8 cellular contexts compared by ENCODE assay signal in the genomic region with DNA sequence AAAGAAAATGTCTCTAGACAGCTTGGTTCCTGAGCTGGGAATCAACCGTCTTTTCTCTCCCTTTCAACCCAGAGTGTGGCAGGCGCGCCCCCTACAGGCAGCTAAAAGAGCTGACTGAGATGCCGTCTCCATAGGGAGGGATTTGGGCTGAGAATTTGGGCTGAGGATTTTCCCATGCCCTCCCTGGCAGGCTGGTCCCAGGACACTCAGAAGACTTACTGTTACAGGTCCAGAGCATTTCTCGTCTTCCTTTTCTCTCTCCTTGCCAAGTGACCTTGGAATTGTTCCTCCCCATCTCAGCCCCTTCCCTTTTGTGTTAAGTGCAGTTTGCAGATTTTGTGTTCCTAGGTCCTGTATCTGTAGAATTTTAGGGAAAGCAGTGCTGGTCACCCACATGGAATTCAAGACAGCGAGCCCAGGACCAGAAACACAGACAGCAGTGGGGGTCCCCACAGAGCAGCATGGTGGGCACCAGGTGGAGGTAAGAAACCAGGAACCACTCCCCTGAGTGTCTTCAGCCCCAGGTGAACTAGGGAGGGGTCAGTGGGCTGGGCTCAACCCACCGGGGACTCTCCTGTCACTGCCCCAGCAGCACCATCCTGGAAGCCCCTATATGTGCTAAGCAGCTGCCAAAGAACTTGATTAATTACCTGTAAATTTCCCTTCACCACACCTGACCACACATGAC. TPM values are rescaled to one million over a fixed set of nuclear protein-coding genes. Genes with fewer than 3 reads are reported as not detected.
A peak's percentile ranks its signal among the peaks of the same experiment; 100 is the strongest.
DNase-seq lines count a peak whose midpoint lies in the region; ATAC-seq and TF ChIP-seq lines count a peak whose summit lies in the region.

No MANE protein-coding gene starts in this region.

- peaks cover 0 to 11% of the 10 kb centered on the region in 2 donors for H3K27me3 ChIP-seq in breast epithelium

- BruUV-seq in MCF 10A (replicated peaks; lab: Mats Ljungman, UMichigan) = no TSS peak

- H3K27me3 Mint-ChIP-seq in MCF 10A (ENCODE audit: insufficient read depth, unreplicated experiment) = peaks cover 59% of the 10 kb centered on the region
- no peaks in the 10 kb centered on the region for H3K27me3 Mint-ChIP-seq in natural killer cell treated with Interleukin-12 subunit alpha and Interleukin-12 subunit beta and Interleukin-15 and Interleukin-18, amount 100 ng/mL, for 72 hours

- no peaks in the 10 kb centered on the region for H3K4me1 Mint-ChIP-seq in MCF 10A (ENCODE audit: insufficient read depth, unreplicated experiment)
- H3K4me1 Mint-ChIP-seq in natural killer cell treated with Interleukin-12 subunit alpha and Interleukin-12 subunit beta and Interleukin-15 and Interleukin-18, amount 100 ng/mL, for 72 hours (ENCODE audit: low read depth in 2 of 2) = peaks cover 5 to 10% of the 10 kb centered on the region in 2 donors

- TF ChIP-seq POLR2A in breast epithelium (IDR thresholded peaks at IDR 0.05) = no peak

- no peaks in the 10 kb centered on the region for H3K36me3 Mint-ChIP-seq in MCF 10A (ENCODE audit: insufficient read depth, unreplicated experiment)
- peaks cover 11% of the 10 kb centered on the region for H3K36me3 Mint-ChIP-seq in natural killer cell treated with Interleukin-12 subunit alpha and Interleukin-12 subunit beta and Interleukin-15 and Interleukin-18, amount 100 ng/mL, for 72 hours

- POLR2A ChIA-PET in MCF 10A (lab: Yijun Ruan, JAX) = no interaction called here

- CTCF ChIA-PET in MCF 10A (lab: Yijun Ruan, JAX) = interaction anchor here (0.6 to 1.1 kb wide), 8 partner anchors 9 to 482 kb away, joined by 3 to 5 read pairs (median 4); no protein-coding TSS in a partner anchor

- H3K4me3 ChIP-seq in breast epithelium = no peak overlapping the region

- intact Hi-C loops in MCF 10A (cut with micrococcal nuclease) (loop anchor here (1.0 kb wide), 2 partner anchors 89 to 124 kb away; no protein-coding TSS in a partner anchor), breast epithelium (cut with DNase I; ENCODE audit: low total_unique reads) (no loop called here)

- H3K27ac ChIP-seq in breast epithelium = no peak overlapping the region

- no peak overlapping the region for H3K4me3 Mint-ChIP-seq in MCF 10A (ENCODE audit: unreplicated experiment)
- H3K4me3 Mint-ChIP-seq in natural killer cell treated with Interleukin-12 subunit alpha and Interleukin-12 subunit beta and Interleukin-15 and Interleukin-18, amount 100 ng/mL, for 72 hours = no peak overlapping the region

- H3K9me3 ChIP-seq in breast epithelium = peaks cover 5 to 8% of the 10 kb centered on the region in 2 donors

- peak; percentile 79 for TF ChIP-seq CTCF in MCF 10A (IDR thresholded peaks at IDR 0.05; ENCODE audit: unreplicated experiment)
- TF ChIP-seq CTCF in breast epithelium (IDR thresholded peaks at IDR 0.05) = no peak

- H3K4me1 ChIP-seq in breast epithelium = no peaks in the 10 kb centered on the region

- DNase-seq in MCF 10A (ENCODE audit: unreplicated experiment) = peak; percentile 83
- DNase-seq in breast epithelium (ENCODE audit: low spot score in 2 of 2) = no peak
- DNase-seq in NCI-H345 (lab: John Stamatoyannopoulos, UW) = peak; percentile 18
- peak; percentile 88 for DNase-seq in activated CD8-positive, alpha-beta memory T cell treated with anti-CD3 and anti-CD28 coated beads for 24 hours
- peak; percentile 33 for DNase-seq in epidermal melanocyte (ENCODE audit: insufficient read length, low spot score)
- DNase-seq in natural killer cell treated with Interleukin-12 subunit alpha and Interleukin-12 subunit beta and Interleukin-15 and Interleukin-18, amount 100 ng/mL, for 72 hours (ENCODE audit: low spot score) = peak; percentile 79
- DNase-seq in stromal cell of bone marrow (ENCODE audit: low read depth) = peak; percentile 41

- H3K9me3 Mint-ChIP-seq in MCF 10A (ENCODE audit: unreplicated experiment) = peaks cover 7% of the 10 kb centered on the region
- H3K9me3 Mint-ChIP-seq in natural killer cell treated with Interleukin-12 subunit alpha and Interleukin-12 subunit beta and Interleukin-15 and Interleukin-18, amount 100 ng/mL, for 72 hours = peaks cover 4% of the 10 kb centered on the region

- H3K27ac Mint-ChIP-seq in MCF 10A (ENCODE audit: low read depth, unreplicated experiment) = no peak overlapping the region
- H3K27ac Mint-ChIP-seq in natural killer cell treated with Interleukin-12 subunit alpha and Interleukin-12 subunit beta and Interleukin-15 and Interleukin-18, amount 100 ng/mL, for 72 hours = no peak overlapping the region

- no peak for ATAC-seq in natural killer cell treated with Interleukin-12 subunit alpha and Interleukin-12 subunit beta and Interleukin-15 and Interleukin-18, amount 100 ng/mL, for 72 hours
- ATAC-seq in GM21423 (IDR thresholded peaks at IDR 0.05; ENCODE audit: unreplicated experiment) = no peak

- no peaks in the 10 kb centered on the region for H3K36me3 ChIP-seq in breast epithelium

RNA-seq across cellular contexts. Expression of a gene that starts 9.9 kb away (rescaled TPM):
- total RNA-seq in MCF 10A (2022) = not detected in 2 replicates
- total RNA-seq in breast epithelium = 10 to 100 TPM in 2 of 3 donors, not detected in 1; 11.1 to 41.3 TPM
- total RNA-seq in natural killer cell treated with Interleukin-12 subunit alpha and Interleukin-12 subunit beta and Interleukin-15 and Interleukin-18, amount 100 ng/mL, for 72 hours = 1 to 10 TPM in 1 of 2 donors, not detected in 1; 5.4 TPM

Comparison
In these comparisons a context has a peak if more than half of its experiments do, and no peak if none do; other contexts are left out.
1. DNase-seq: peak in MCF 10A (single experiment), NCI-H345 (single experiment), activated CD8-positive, alpha-beta memory T cell treated with anti-CD3 and anti-CD28 coated beads for 24 hours (single experiment), epidermal melanocyte (single experiment), natural killer cell treated with Interleukin-12 subunit alpha and Interleukin-12 subunit beta and Interleukin-15 and Interleukin-18, amount 100 ng/mL, for 72 hours (single experiment) and stromal cell of bone marrow (single experiment); none in breast epithelium (0 of 2).